ENCODE assay signal across 8 cellular contexts in the genomic region with DNA sequence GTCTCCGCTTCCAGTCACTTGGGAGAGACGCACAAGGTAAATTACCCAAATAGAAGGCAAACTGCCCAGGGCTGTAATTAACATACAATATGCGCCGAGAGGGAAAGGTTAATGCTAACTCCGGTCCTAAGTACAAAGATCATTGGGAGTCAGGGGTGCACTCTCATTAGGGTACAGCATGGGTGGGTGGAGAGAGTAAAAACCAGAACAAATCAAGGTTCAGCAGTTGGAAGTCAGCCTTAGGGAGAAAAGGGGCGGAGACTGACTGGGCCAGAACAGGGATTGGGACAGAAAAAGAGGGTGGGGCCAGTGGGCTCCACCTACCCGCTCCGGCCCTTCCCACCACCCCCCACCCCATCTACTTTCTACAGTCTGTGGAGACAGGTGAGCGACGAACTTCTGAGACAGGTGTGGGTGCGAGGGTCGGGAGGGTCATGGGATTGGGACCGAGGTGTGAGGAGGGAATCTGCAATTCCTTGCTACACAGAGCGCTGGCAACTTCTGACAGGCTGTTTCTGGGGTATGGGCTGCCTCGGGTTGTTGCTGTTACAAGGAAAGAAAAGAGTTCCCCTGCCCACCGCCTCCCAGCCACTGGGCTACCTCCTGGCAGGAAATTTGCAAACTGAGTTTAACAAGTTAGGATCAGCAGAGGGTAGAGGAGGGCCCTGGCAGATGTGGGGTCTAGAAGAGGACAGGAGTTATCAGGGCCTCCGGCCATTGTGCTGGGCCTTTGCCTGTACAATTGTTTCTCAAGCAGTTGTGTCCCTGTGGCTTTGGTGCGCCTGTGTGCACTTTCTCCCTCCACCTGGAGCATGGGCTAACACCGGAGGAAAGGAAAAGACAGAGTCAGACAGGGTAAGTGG. TPM values are rescaled to one million over a fixed set of nuclear protein-coding genes. Genes with fewer than 3 reads are reported as not detected.
DNase-seq lines count a peak whose midpoint lies in the region; ATAC-seq, FAIRE-seq and TF ChIP-seq lines count a peak whose summit lies in the region.

TMEM139 (plus strand) TSS at position 368 of the 863 bp plus-strand sequence. CDS start 1,000 bp downstream, outside the sequence.

- DNase-seq in H7 = peak; percentile 81
- peak; percentile 29 for DNase-seq in PC-3
- DNase-seq in left ventricle myocardium inferior = no peak
- DNase-seq in osteoblast (ENCODE audit: insufficient read length, low spot score, missing footprints) = no peak
- no peak for DNase-seq in NCI-H1694 (lab: John Stamatoyannopoulos, UW)
- DNase-seq in GM19239 (ENCODE audit: insufficient read length, low spot score) = no peak
- no peak for DNase-seq in esophagus muscularis mucosa (ENCODE audit: extremely low spot score)

- H3K4me3 ChIP-seq in H7 (ENCODE audit: insufficient read depth, low read depth, low read length) (peak within 1 kb of the TSS; percentile 44), PC-3 (ENCODE audit: low read length) (peak within 1 kb of the TSS; percentile 33; the same call in 1 of the 2 replicates), left ventricle myocardium inferior (peak within 1 kb of the TSS; percentile 57), osteoblast (ENCODE audit: insufficient read depth, low read length) (no peak within 1 kb of the TSS), esophagus muscularis mucosa (no peak within 1 kb of the TSS)

- peak within 1 kb of the TSS; percentile 69 for H3K4me2 ChIP-seq in PC-3 (ENCODE audit: low read length)
- no peak within 1 kb of the TSS for H3K4me2 ChIP-seq in osteoblast (ENCODE audit: insufficient read depth, low read length)

- no peak for FAIRE-seq in GM19239 (lab: Jason Lieb, UNC)

- H3K9ac ChIP-seq in PC-3 (ENCODE audit: low read length) = peak within 1 kb of the TSS; percentile 13; the same call in 1 of the 2 replicates

- TSS peak; percentile 25 for BruUV-seq in PC-3 (replicated peaks; lab: Mats Ljungman, UMichigan)

- POLR2A ChIA-PET in PC-3 (lab: Charles Lee; ENCODE audit: unreplicated experiment) = no interaction called here

- TF ChIP-seq EP300 in esophagus muscularis mucosa (IDR thresholded peaks at IDR 0.05) = no peak

- WGBS in esophagus muscularis mucosa = 77% methylated on average over 12 of the region's 19 CpGs

- ATAC-seq in PC-3 = no peak
- ATAC-seq in GM19324 (IDR thresholded peaks at IDR 0.05; ENCODE audit: low FRiP score, unreplicated experiment) = no peak

- TF ChIP-seq CTCF in PC-3 (conservative IDR thresholded peaks at IDR 0.05; ENCODE audit: low read depth, low read length) (no peak), left ventricle myocardium inferior (IDR thresholded peaks at IDR 0.05; ENCODE audit: borderline replicate concordance) (no peak), osteoblast (IDR thresholded peaks at IDR 0.05; ENCODE audit: extremely low read depth, low read depth, low read length) (no peak), esophagus muscularis mucosa (IDR thresholded peaks at IDR 0.05) (no peak)

- H3K27me3 ChIP-seq in H7 (ENCODE audit: control insufficient read depth, insufficient read depth, low read length) (peaks cover 23% of the 10 kb centered on the region), PC-3 (ENCODE audit: low read length) (no peaks in the 10 kb centered on the region), left ventricle myocardium inferior (ENCODE audit: low read depth) (no peaks in the 10 kb centered on the region), osteoblast (ENCODE audit: insufficient read depth, low read length) (no peaks in the 10 kb centered on the region), esophagus muscularis mucosa (no peaks in the 10 kb centered on the region)

- no peak for TF ChIP-seq POLR2A in esophagus muscularis mucosa (IDR thresholded peaks at IDR 0.05; ENCODE audit: low read depth)

- no peaks in the 10 kb centered on the region; the same call in 1 of the 2 replicates for H3K36me3 ChIP-seq in H7 (replicated peaks; ENCODE audit: control insufficient read depth, insufficient read depth, low read length)
- no peaks in the 10 kb centered on the region for H3K36me3 ChIP-seq in PC-3 (ENCODE audit: low read depth, low read length)
- H3K36me3 ChIP-seq in left ventricle myocardium inferior = no peaks in the 10 kb centered on the region
- H3K36me3 ChIP-seq in osteoblast (ENCODE audit: insufficient read depth, low read length) = no peaks in the 10 kb centered on the region
- H3K36me3 ChIP-seq in esophagus muscularis mucosa = no peaks in the 10 kb centered on the region

- H4K20me1 ChIP-seq in PC-3 (ENCODE audit: low read length) = 0 out of 2 replicates have a peak, but pooled peaks cover 3% of the 10 kb centered on the region
- peaks cover 3% of the 10 kb centered on the region for H4K20me1 ChIP-seq in osteoblast (ENCODE audit: insufficient read depth, low read length)

- H3K9me2 ChIP-seq in PC-3 (replicated peaks; ENCODE audit: low read length) = no peaks in the 10 kb centered on the region

- intact Hi-C loops in PC-3 (cut with micrococcal nuclease) (no loop called here), left ventricle myocardium inferior (cut with micrococcal nuclease) (no loop called here), esophagus muscularis mucosa (cut with DNase I) (no loop called here)

- H3K4me1 ChIP-seq in PC-3 (ENCODE audit: insufficient read depth, low read length) (peaks cover 42% of the 10 kb centered on the region), left ventricle myocardium inferior (peaks cover 65% of the 10 kb centered on the region), osteoblast (ENCODE audit: insufficient read depth, low read length) (peaks cover 9% of the 10 kb centered on the region), esophagus muscularis mucosa (peaks cover 20 to 31% (median 26%) of the 10 kb centered on the region in 4 donors)

- H3K27ac ChIP-seq in PC-3 (ENCODE audit: low read length) (peak within 1 kb of the TSS; percentile 71), left ventricle myocardium inferior (replicated peaks) (peak within 1 kb of the TSS; percentile 75), osteoblast (ENCODE audit: low read depth, low read length) (no peak within 1 kb of the TSS), esophagus muscularis mucosa (replicated peaks in 1 of 4) (no peak within 1 kb of the TSS)

- H3F3A ChIP-seq in PC-3 (ENCODE audit: low read length, unreplicated experiment) = no peaks in the 10 kb centered on the region

- H3K9me3 ChIP-seq in PC-3 (ENCODE audit: low read length) (no peaks in the 10 kb centered on the region), left ventricle myocardium inferior (replicated peaks) (no peaks in the 10 kb centered on the region), osteoblast (ENCODE audit: low read depth, low read length) (no peaks in the 10 kb centered on the region), esophagus muscularis mucosa (no peaks in the 10 kb centered on the region)

- peaks cover 25% of the 10 kb centered on the region for H3K79me2 ChIP-seq in PC-3 (ENCODE audit: low read length)
- H3K79me2 ChIP-seq in osteoblast (ENCODE audit: insufficient read depth, low read length) = peaks cover 16% of the 10 kb centered on the region

- peak within 1 kb of the TSS; percentile 72 for H2AFZ ChIP-seq in PC-3 (ENCODE audit: low read length)
- H2AFZ ChIP-seq in osteoblast (ENCODE audit: low read length) = peak within 1 kb of the TSS; percentile 5

- CTCF ChIA-PET in PC-3 (lab: Charles Lee) = no interaction called here

RNA-seq across cellular contexts. Expression of gene TMEM139, which starts in this region (rescaled TPM):
- 1.2 and 2.5 TPM in 2 replicates for total RNA-seq in H7 (2014; rRNA removed; shearing (Covaris generic))
- total RNA-seq in PC-3 (2014; rRNA removed) (5.2 and 6.2 TPM in 2 replicates), left ventricle myocardium inferior (8.8 TPM), osteoblast (not detected in 2 replicates), esophagus muscularis mucosa (1 to 10 TPM in 1 of 4 donors, not detected in 3; 1.0 TPM)

Comparison
In these comparisons a context has a peak if more than half of its experiments do, and no peak if none do; other contexts are left out.
1. DNase-seq: peak in H7 (single experiment) and PC-3 (single experiment); none in left ventricle myocardium inferior (single experiment), osteoblast (single experiment), NCI-H1694 (single experiment), GM19239 (single experiment) and esophagus muscularis mucosa (single experiment).
2. H3K4me3 ChIP-seq: peak in H7 (single experiment), PC-3 (single experiment) and left ventricle myocardium inferior (single experiment); none in osteoblast (single experiment) and esophagus muscularis mucosa (0 of 4).
3. H3K27ac ChIP-seq: peak in PC-3 (single experiment) and left ventricle myocardium inferior (single experiment); none in osteoblast (single experiment) and esophagus muscularis mucosa (0 of 4).